Comparison of ENCODE assay signal across 8 cellular contexts in genomic region chr2:89836326-89836725, GRCh38.
DNase-seq lines count a peak whose midpoint lies in the region; ATAC-seq, FAIRE-seq and TF ChIP-seq lines count a peak whose summit lies in the region.
"Not testable (repeated sequence)": the region's sequence is repeated elsewhere in the genome, so short reads cannot be mapped to it uniquely, and the experiment has no call there.

No MANE protein-coding gene starts in this region.

- not testable (repeated sequence) for H3K27ac Mint-ChIP-seq in stimulated activated memory B cell treated with anti-CD40 and anti-IgM and Interleukin-4, amounts not matched to agents 10 μg/mL and 1 μg/mL and 100 μg/mL, for 72 hours

- not testable (repeated sequence) for H4K20me1 ChIP-seq in K562 (replicated peaks; ENCODE audit: control insufficient read depth, insufficient read depth, low read length)

- peaks cover 30% of the 10 kb centered on the region; the same call in 1 of the 2 replicates for H3K9me3 ChIP-seq in K562 (replicated peaks; ENCODE audit: control insufficient read depth, insufficient read depth, low read depth, low read length)
- peaks cover 12 to 35% of the 10 kb centered on the region in 2 donors for H3K9me3 ChIP-seq in lung (ENCODE audit: control insufficient read depth in 2 of 2, insufficient read depth in 1 of 2, low read length in 1 of 2)

- not testable (repeated sequence) for H2AFZ ChIP-seq in K562 (ENCODE audit: low read depth, low read length)

- POLR2A ChIA-PET in K562 (lab: Yijun Ruan, JAX), result not testable (repeated sequence)

- CTCF ChIA-PET in K562 (lab: Yijun Ruan, JAX; ENCODE audit: low intra/inter-chr PET ratio), result not testable (repeated sequence)

- not testable (repeated sequence) for FAIRE-seq in K562 (lab: Jason Lieb, UNC)

- BruUV-seq in K562 (replicated peaks; lab: Mats Ljungman, UMichigan), result not testable (repeated sequence)

- H3K9me3 Mint-ChIP-seq in stimulated activated memory B cell treated with anti-CD40 and anti-IgM and Interleukin-4, amounts not matched to agents 10 μg/mL and 1 μg/mL and 100 μg/mL, for 72 hours, result peaks cover 20% of the 10 kb centered on the region

- H3K4me3 Mint-ChIP-seq in stimulated activated memory B cell treated with anti-CD40 and anti-IgM and Interleukin-4, amounts not matched to agents 10 μg/mL and 1 μg/mL and 100 μg/mL, for 72 hours, result not testable (repeated sequence)

- H3K4me1 ChIP-seq in K562 (replicated peaks in 1 of 2; ENCODE audit: control insufficient read depth in 2 of 2, insufficient read depth in 2 of 2, low read length in 2 of 2); foreskin keratinocyte; lung (ENCODE audit: control insufficient read depth in 2 of 2, insufficient read depth in 2 of 2, low read length in 2 of 2): not testable (repeated sequence)

- WGBS in K562 (ENCODE audit: insufficient coverage, low coverage, missing lambda C conversion rate), result 0% methylated on average over 6 of the region's 6 CpGs
- 66 to 72% methylated on average over 6 of the region's 6 CpGs for WGBS in lung, 2 donors

- TF ChIP-seq RAD21 in K562 (CRISPR knock-in tag; conservative IDR thresholded peaks at IDR 0.05 in 1 of 2, IDR thresholded peaks at IDR 0.05 in 1 of 2), result not testable (repeated sequence)

- not testable (repeated sequence) for H3K36me3 ChIP-seq in K562 (ENCODE audit: control insufficient read depth, insufficient read depth, low read length); lung (ENCODE audit: control insufficient read depth in 2 of 2, insufficient read depth in 2 of 2, low read length in 2 of 2)

- not testable (repeated sequence) for H3K27ac ChIP-seq in K562 (ENCODE audit: extremely low read depth, low read depth, low read length); foreskin keratinocyte; lung (ENCODE audit: low read depth in 1 of 2, low read length in 1 of 2)

- H3K4me3 ChIP-seq in K562, lung: not testable (repeated sequence)

- not testable (repeated sequence) for H3K79me2 ChIP-seq in K562 (ENCODE audit: control insufficient read depth, insufficient read depth, low read length)

- not testable (repeated sequence) for TF ChIP-seq CTCF in K562 (IDR thresholded peaks at IDR 0.05 in 2 of 3, conservative IDR thresholded peaks at IDR 0.05 in 1 of 3; ENCODE audit: insufficient read depth in 2 of 3, low read depth in 1 of 3, low read length in 3 of 3); foreskin keratinocyte (conservative IDR thresholded peaks at IDR 0.05); lung (IDR thresholded peaks at IDR 0.05; ENCODE audit: control extremely low read depth, extremely low read depth)

- H3K4me2 ChIP-seq in K562 (ENCODE audit: insufficient read depth, low read length), result not testable (repeated sequence)

- intact Hi-C loops in K562 (cut with micrococcal nuclease), result not testable (repeated sequence)

- TF ChIP-seq POLR2A in K562 (conservative IDR thresholded peaks at IDR 0.05), result not testable (repeated sequence)

- H3K4me1 Mint-ChIP-seq in stimulated activated memory B cell treated with anti-CD40 and anti-IgM and Interleukin-4, amounts not matched to agents 10 μg/mL and 1 μg/mL and 100 μg/mL, for 72 hours, result not testable (repeated sequence)

- H3K36me3 Mint-ChIP-seq in stimulated activated memory B cell treated with anti-CD40 and anti-IgM and Interleukin-4, amounts not matched to agents 10 μg/mL and 1 μg/mL and 100 μg/mL, for 72 hours, result peaks cover 15% of the 10 kb centered on the region

- H3K27me3 Mint-ChIP-seq in stimulated activated memory B cell treated with anti-CD40 and anti-IgM and Interleukin-4, amounts not matched to agents 10 μg/mL and 1 μg/mL and 100 μg/mL, for 72 hours, result not testable (repeated sequence)

- not testable (repeated sequence) for TF ChIP-seq EP300 in K562 (IDR thresholded peaks at IDR 0.05; ENCODE audit: low read length)

- H3K9ac ChIP-seq in K562 (ENCODE audit: insufficient read depth in 1 of 2, low read depth in 2 of 2, low read length in 2 of 2), result not testable (repeated sequence)

- H3K27me3 ChIP-seq in K562 (ENCODE audit: control insufficient read depth in 2 of 2, insufficient read depth in 2 of 2, low read length in 2 of 2); foreskin keratinocyte; lung (ENCODE audit: control insufficient read depth, insufficient read depth): not testable (repeated sequence)

- peak; percentile 45 for ATAC-seq in GM18498 (IDR thresholded peaks at IDR 0.05; ENCODE audit: unreplicated experiment)
- ATAC-seq in GM21381 (IDR thresholded peaks at IDR 0.05; ENCODE audit: unreplicated experiment), result peak; percentile 43
- peak; percentile 38 for ATAC-seq in HG02981 (IDR thresholded peaks at IDR 0.05; ENCODE audit: unreplicated experiment)
- peak; percentile 57; the same call in 2 of the 3 replicates for ATAC-seq in K562
- peak; percentile 65 for ATAC-seq in foreskin keratinocyte
- peak; percentile 61 for ATAC-seq in lung (ENCODE audit: insufficient read depth, low FRiP score)
- peak; percentile 84 for ATAC-seq in stimulated activated memory B cell treated with anti-CD40 and anti-IgM and Interleukin-4, amounts not matched to agents 10 μg/mL and 1 μg/mL and 100 μg/mL, for 72 hours

- in situ Hi-C loops in K562 (cut with MboI), result not testable (repeated sequence)

- H3K9me1 ChIP-seq in K562 (ENCODE audit: control insufficient read depth, insufficient read depth, low read length), result not testable (repeated sequence)

- DNase-seq in NCI-H226 (peak; percentile 27), foreskin keratinocyte (peak; percentile 51 to 64)
- DNase-seq in K562 (ENCODE audit: extremely low read depth in 1 of 4, low spot score in 3 of 4); lung (ENCODE audit: low spot score): not testable (repeated sequence)

TF ChIP-seq in K562, 482 proteins besides CTCF, POLR2A, EP300 and RAD21:
- TF ChIP-seq MCM5 (IDR thresholded peaks at IDR 0.05; ENCODE audit: low read depth), result 0 out of 2 replicates have a peak, but pooled peaks have one; percentile 61
